Comparison of ENCODE assay signal across 8 cellular contexts in the genomic region with DNA sequence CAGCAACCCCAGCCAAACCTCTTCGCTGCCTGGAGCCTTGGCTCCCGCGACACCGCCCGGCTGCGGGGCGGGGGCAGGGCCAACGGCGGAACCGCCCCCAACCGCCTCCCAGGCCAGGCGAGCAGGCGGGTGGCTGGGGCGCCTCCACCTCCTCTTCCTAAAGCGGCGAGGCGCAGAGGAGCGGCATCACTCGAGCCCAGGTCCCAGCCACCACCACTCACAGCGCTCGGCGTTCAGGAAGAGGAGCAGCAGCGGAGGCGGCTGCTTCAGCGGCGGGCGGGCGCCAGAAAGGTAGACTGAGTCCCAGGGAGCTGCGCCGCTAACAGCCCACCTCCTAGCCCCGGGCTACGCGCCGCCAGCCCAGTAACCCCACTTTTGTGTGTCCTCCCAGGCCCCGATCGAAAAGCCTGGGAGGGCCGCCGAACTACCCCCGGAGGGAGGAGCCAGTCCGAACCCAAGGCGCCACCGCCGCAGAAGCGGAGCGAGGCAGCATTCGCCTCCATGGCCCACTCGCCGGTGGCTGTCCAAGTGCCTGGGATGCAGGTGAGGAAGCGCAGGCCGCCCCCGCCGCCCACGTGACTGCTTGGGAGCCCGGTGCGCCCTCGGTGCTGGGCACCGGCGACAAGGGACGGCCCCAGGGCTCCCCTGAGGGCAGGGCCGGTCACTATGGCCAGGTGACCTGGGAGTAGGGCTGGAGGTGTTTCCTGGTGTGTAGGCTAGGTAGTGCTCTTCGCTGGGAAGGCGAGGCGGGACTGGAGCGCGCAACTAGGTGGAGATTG. TPM values are rescaled to one million over a fixed set of nuclear protein-coding genes. Genes with fewer than 3 reads are reported as not detected.
A peak's percentile ranks its signal among the peaks of the same experiment; 100 is the strongest.
DNase-seq lines count a peak whose midpoint lies in the region; ATAC-seq and TF ChIP-seq lines count a peak whose summit lies in the region.

A gene (plus strand): TSS at position 186 of the 779 bp plus-strand sequence. CDS start 316 bp downstream, at position 502.

- peak within 1 kb of the TSS; percentile 98 for H3K4me2 ChIP-seq in Loucy (ENCODE audit: low read depth, low read length, poor library complexity, severe bottlenecking)

- ATAC-seq in activated naive CD8-positive, alpha-beta T cell treated with anti-CD3 and anti-CD28 coated beads, Interleukin-2, amount 50 U/mL, for 24 hours, result peak; percentile 77

- peak within 1 kb of the TSS; percentile 91 for H3K4me3 Mint-ChIP-seq in activated naive CD8-positive, alpha-beta T cell treated with anti-CD3 and anti-CD28 coated beads, Interleukin-2, amount 50 U/mL, for 24 hours

- peak within 1 kb of the TSS; percentile 87 for H3K4me3 ChIP-seq in H7 (ENCODE audit: insufficient read depth, low read depth, low read length)
- H3K4me3 ChIP-seq in Loucy (ENCODE audit: low read length, poor library complexity, severe bottlenecking), result peak within 1 kb of the TSS; percentile 98
- H3K4me3 ChIP-seq in left ventricle myocardium inferior, result peak within 1 kb of the TSS; percentile 68

- H3K9me2 ChIP-seq in Loucy (replicated peaks; ENCODE audit: low read depth, low read length), result no peaks in the 10 kb centered on the region

- H3K27me3 Mint-ChIP-seq in activated naive CD8-positive, alpha-beta T cell treated with anti-CD3 and anti-CD28 coated beads, Interleukin-2, amount 50 U/mL, for 24 hours, result no peaks in the 10 kb centered on the region

- peaks cover 41% of the 10 kb centered on the region for H4K20me1 ChIP-seq in Loucy (ENCODE audit: insufficient read depth, low read length, poor library complexity, severe bottlenecking)

- H3K36me3 Mint-ChIP-seq in activated naive CD8-positive, alpha-beta T cell treated with anti-CD3 and anti-CD28 coated beads, Interleukin-2, amount 50 U/mL, for 24 hours (ENCODE audit: low read depth), result peaks cover 19% of the 10 kb centered on the region

- peak within 1 kb of the TSS; percentile 73 for H2AFZ ChIP-seq in Loucy (ENCODE audit: low read length)

- H3K36me3 ChIP-seq in H7 (replicated peaks; ENCODE audit: control insufficient read depth, insufficient read depth, low read length) (no peaks in the 10 kb centered on the region), Loucy (ENCODE audit: insufficient read depth, low read length) (no peaks in the 10 kb centered on the region), left ventricle myocardium inferior (no peaks in the 10 kb centered on the region)

- POLR2A ChIA-PET in GM10248 (lab: Yijun Ruan, JAX), result interaction anchor here (1.0 kb wide), 1 partner anchor 18 kb away, joined by 3 read pairs; no protein-coding TSS in a partner anchor

- intact Hi-C loops in left ventricle myocardium inferior (cut with micrococcal nuclease), result no loop called here

- peaks cover 46% of the 10 kb centered on the region for H3K4me1 ChIP-seq in Loucy (ENCODE audit: insufficient read depth, low read length, poor library complexity, severe bottlenecking)
- H3K4me1 ChIP-seq in left ventricle myocardium inferior, result peaks cover 11% of the 10 kb centered on the region

- H3K9me3 ChIP-seq in Loucy (ENCODE audit: insufficient read depth, low read depth, low read length) (no peaks in the 10 kb centered on the region), left ventricle myocardium inferior (replicated peaks) (no peaks in the 10 kb centered on the region)

- H3K27ac Mint-ChIP-seq in activated naive CD8-positive, alpha-beta T cell treated with anti-CD3 and anti-CD28 coated beads, Interleukin-2, amount 50 U/mL, for 24 hours, result peak within 1 kb of the TSS; percentile 91

- H3K79me2 ChIP-seq in Loucy (ENCODE audit: insufficient read depth, low read length), result peaks cover 73% of the 10 kb centered on the region

- H3K27ac ChIP-seq in left ventricle myocardium inferior (replicated peaks), result no peak within 1 kb of the TSS

- CTCF ChIA-PET in GM10248 (lab: Yijun Ruan, JAX), result interaction anchor here (0.9 to 1.4 kb wide), 3 partner anchors 12 to 196 kb away, joined by 3 to 4 read pairs (median 4); a partner anchor contains a TSS

- peak; percentile 80 for DNase-seq in GM10248 (ENCODE audit: extremely low spot score)
- DNase-seq in H7, result peak; percentile 92
- peak; percentile 1 to 14 for DNase-seq in SW 1271 (lab: John Stamatoyannopoulos, UW)
- peak; percentile 73 for DNase-seq in activated naive CD8-positive, alpha-beta T cell treated with anti-CD3 and anti-CD28 coated beads, Interleukin-2, amount 50 U/mL, for 24 hours
- DNase-seq in left ventricle myocardium inferior, result peak; percentile 61
- DNase-seq in renal cortical epithelial cell (ENCODE audit: low read depth), result no peak
- no peak for DNase-seq in NCI-H446 treated with DMSO at 0.1 percent for 48 hours (lab: John Stamatoyannopoulos, UW)

- TF ChIP-seq CTCF in GM10248 (IDR thresholded peaks at IDR 0.05; ENCODE audit: control extremely low read depth, extremely low read depth, low read depth, missing control alignments), result no peak
- no peak for TF ChIP-seq CTCF in Loucy (conservative IDR thresholded peaks at IDR 0.05; ENCODE audit: low read length)
- TF ChIP-seq CTCF in left ventricle myocardium inferior (IDR thresholded peaks at IDR 0.05; ENCODE audit: borderline replicate concordance), result no peak

- peaks cover 43% of the 10 kb centered on the region for H3K4me1 Mint-ChIP-seq in activated naive CD8-positive, alpha-beta T cell treated with anti-CD3 and anti-CD28 coated beads, Interleukin-2, amount 50 U/mL, for 24 hours

- H3K9me3 Mint-ChIP-seq in activated naive CD8-positive, alpha-beta T cell treated with anti-CD3 and anti-CD28 coated beads, Interleukin-2, amount 50 U/mL, for 24 hours, result no peaks in the 10 kb centered on the region

- H3K27me3 ChIP-seq in H7 (ENCODE audit: control insufficient read depth, insufficient read depth, low read length) (no peaks in the 10 kb centered on the region), Loucy (ENCODE audit: insufficient read depth, low read length, poor library complexity, severe bottlenecking) (no peaks in the 10 kb centered on the region), left ventricle myocardium inferior (ENCODE audit: low read depth) (peaks cover 10% of the 10 kb centered on the region)

- peak within 1 kb of the TSS; percentile 98 for H3K9ac ChIP-seq in Loucy (ENCODE audit: low read depth, low read length, poor library complexity, severe bottlenecking)

- H3F3A ChIP-seq in Loucy (ENCODE audit: low read depth), result no peaks in the 10 kb centered on the region

RNA-seq across cellular contexts. Expression of the gene that starts here (rescaled TPM):
- total RNA-seq in H7 (2014; rRNA removed; shearing (Covaris generic)), result 209 and 240 TPM in 2 replicates
- total RNA-seq in left ventricle myocardium inferior (0.80 TPM), renal cortical epithelial cell (20.8 and 75.0 TPM in 2 replicates)

Comparison
In these comparisons a context has a peak if more than half of its experiments do, and no peak if none do; other contexts are left out.
1. RNA of the gene that starts here (total RNA-seq): 209 to 240 TPM in H7 and 20.8 to 75.0 TPM in renal cortical epithelial cell; 0.80 TPM in left ventricle myocardium inferior (single experiment); every median in the first group is over 10 times any median in the second.
2. Peak in DNase-seq and H3K4me3 ChIP-seq in left ventricle myocardium inferior; RNA of the gene not detected or under 1 TPM.
3. DNase-seq: peak in GM10248 (single experiment), H7 (single experiment), SW 1271 (2 of 2) and activated naive CD8-positive, alpha-beta T cell treated with anti-CD3 and anti-CD28 coated beads, Interleukin-2, amount 50 U/mL, for 24 hours (single experiment); none in renal cortical epithelial cell (single experiment) and NCI-H446 treated with DMSO at 0.1 percent for 48 hours (single experiment).
4. Peak in every context shown above with its lines, with median percentiles within 50 percentile points of each other: H3K4me3 ChIP-seq.